In the genomic region with DNA sequence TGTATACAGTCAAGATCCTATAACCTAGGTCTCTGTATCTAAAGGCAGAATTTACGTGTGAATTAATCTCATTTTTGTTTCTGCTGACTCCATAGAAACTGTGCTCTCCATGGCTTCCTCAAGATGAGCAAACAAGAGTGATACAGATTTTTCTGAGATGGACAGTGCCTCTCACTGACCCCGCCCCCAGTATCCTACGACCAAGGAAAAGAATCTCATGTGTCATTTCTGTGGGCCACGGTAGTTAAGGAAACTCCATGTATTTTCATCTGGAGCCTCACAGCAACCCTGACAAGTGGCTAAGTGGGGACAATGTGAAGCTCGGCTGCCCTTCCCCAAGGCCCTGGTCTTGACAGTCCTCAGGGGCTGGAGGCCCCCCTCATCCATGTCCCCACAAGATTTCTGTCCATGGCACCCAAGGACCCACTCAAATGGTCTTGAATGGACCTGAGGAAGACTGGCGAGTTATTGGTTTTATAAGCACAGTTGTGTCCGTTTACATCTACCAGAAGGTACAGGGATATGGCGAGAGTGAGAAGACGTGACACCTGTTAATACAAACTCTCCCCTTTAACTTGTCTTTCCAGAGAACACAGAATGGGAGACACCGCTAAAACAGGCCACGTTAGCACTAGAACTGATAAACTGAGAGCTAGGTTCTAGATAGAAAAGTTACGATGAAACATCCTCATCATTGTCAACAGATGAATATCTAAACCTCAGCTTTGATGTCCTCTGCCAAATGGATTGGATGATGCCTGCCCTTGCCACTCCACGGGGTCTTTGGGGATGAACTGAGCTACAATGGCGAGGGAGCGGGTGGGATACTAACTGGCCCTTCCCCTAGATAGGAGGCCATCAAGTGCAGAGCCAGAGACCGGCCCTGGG, we compare ENCODE assay signal across 8 cellular contexts.
DNase-seq lines count a peak whose midpoint lies in the region; ATAC-seq lines count a peak whose summit lies in the region.

No MANE protein-coding gene starts in this region.

- H3K9ac ChIP-seq in iPS-20b (ENCODE audit: low read depth, low read length), result peak overlapping the region; percentile 59; the same call in 1 of the 2 replicates

- no peak overlapping the region for H3K27ac Mint-ChIP-seq in activated naive CD8-positive, alpha-beta T cell
- H3K27ac Mint-ChIP-seq in stimulated activated effector memory CD8-positive, alpha-beta T cell treated with anti-CD3 and anti-CD28 coated beads, Interleukin-12 subunit alpha, Interleukin-12 subunit beta, amount 100 ng/mL, for 72 hours, result peak overlapping the region; percentile 65

- no peaks in the 10 kb centered on the region for H3K4me1 ChIP-seq in iPS-20b (ENCODE audit: insufficient read depth, low read length)

- H3K4me1 Mint-ChIP-seq in activated naive CD8-positive, alpha-beta T cell (ENCODE audit: low read depth), result peaks cover 10% of the 10 kb centered on the region
- peaks cover 13% of the 10 kb centered on the region for H3K4me1 Mint-ChIP-seq in stimulated activated effector memory CD8-positive, alpha-beta T cell treated with anti-CD3 and anti-CD28 coated beads, Interleukin-12 subunit alpha, Interleukin-12 subunit beta, amount 100 ng/mL, for 72 hours

- H3K27me3 ChIP-seq in iPS-20b (ENCODE audit: insufficient read depth, low read length), result peaks cover 30% of the 10 kb centered on the region

- H3K4me3 ChIP-seq in iPS-20b (ENCODE audit: low read length), result peak overlapping the region; percentile 62

- no peaks in the 10 kb centered on the region for H3K9me3 Mint-ChIP-seq in activated naive CD8-positive, alpha-beta T cell (ENCODE audit: low read depth)
- H3K9me3 Mint-ChIP-seq in stimulated activated effector memory CD8-positive, alpha-beta T cell treated with anti-CD3 and anti-CD28 coated beads, Interleukin-12 subunit alpha, Interleukin-12 subunit beta, amount 100 ng/mL, for 72 hours, result no peaks in the 10 kb centered on the region

- H3K36me3 Mint-ChIP-seq in activated naive CD8-positive, alpha-beta T cell, result no peaks in the 10 kb centered on the region
- no peaks in the 10 kb centered on the region for H3K36me3 Mint-ChIP-seq in stimulated activated effector memory CD8-positive, alpha-beta T cell treated with anti-CD3 and anti-CD28 coated beads, Interleukin-12 subunit alpha, Interleukin-12 subunit beta, amount 100 ng/mL, for 72 hours

- H3K27me3 Mint-ChIP-seq in activated naive CD8-positive, alpha-beta T cell, result peaks cover 7% of the 10 kb centered on the region

- no peaks in the 10 kb centered on the region for H3K36me3 ChIP-seq in iPS-20b (ENCODE audit: insufficient read depth, low read depth, low read length)

- DNase-seq in DMS53 (lab: John Stamatoyannopoulos, UW) (peak; percentile 13), DMS53 treated with DMSO at 0.1 percent for 48 hours (lab: John Stamatoyannopoulos, UW; ENCODE audit: unreplicated experiment) (no peak), midbrain (lab: John Stamatoyannopoulos, UW) (no peak)
- no peak for DNase-seq in stimulated activated effector memory CD8-positive, alpha-beta T cell treated with anti-CD3 and anti-CD28 coated beads, Interleukin-12 subunit alpha, Interleukin-12 subunit beta, amount 100 ng/mL, for 72 hours (ENCODE audit: low spot score in 2 of 2)
- DNase-seq in stimulated activated CD4-positive, alpha-beta T cell treated with anti-CD3 and anti-CD28 coated beads, Interleukin-4, amount 100 ng/mL, for 4 hours, result no peak

- H3K9me3 ChIP-seq in iPS-20b (ENCODE audit: insufficient read depth, low read depth, low read length), result no peaks in the 10 kb centered on the region

- H3K4me3 Mint-ChIP-seq in activated naive CD8-positive, alpha-beta T cell, result peak overlapping the region; percentile 76
- H3K4me3 Mint-ChIP-seq in stimulated activated effector memory CD8-positive, alpha-beta T cell treated with anti-CD3 and anti-CD28 coated beads, Interleukin-12 subunit alpha, Interleukin-12 subunit beta, amount 100 ng/mL, for 72 hours, result peak overlapping the region; percentile 74

- no peak for ATAC-seq in stimulated activated effector memory CD8-positive, alpha-beta T cell treated with anti-CD3 and anti-CD28 coated beads, Interleukin-12 subunit alpha, Interleukin-12 subunit beta, amount 100 ng/mL, for 72 hours
- ATAC-seq in GM18868 (IDR thresholded peaks at IDR 0.05; ENCODE audit: unreplicated experiment), result no peak

- no peak overlapping the region for H3K27ac ChIP-seq in iPS-20b (ENCODE audit: low read length)
